In genomic region chrX:106621836-106622235, GRCh38 we compare ENCODE assay signal across 20 cellular contexts.
"Had no signal": no experiment of that assay in that cellular context is flagged by ENCODE, and none has a peak within 500 bp of the region (broad histone marks: within the 10 kb centered on the region; RNA-seq: fewer than 3 reads in every experiment).

No MANE protein-coding gene starts in this region.

- H3K4me1 ChIP-seq: SJSA1 had no signal

- H3K4me3 ChIP-seq: SJSA1, SK-N-MC had no signal

- H3K27ac ChIP-seq: HL-60, SJSA1, SK-N-MC had no signal

- DNase-seq: KBM-7, MV-4-11, NCI-H1048, NCI-H1105, NCI-H1436 treated with DMSO at 0.1 percent for 48 hours, NCI-H1694, NCI-H187 treated with DMSO at 0.1 percent for 48 hours, NCI-H2029 treated with DMSO at 0.1 percent for 48 hours, NCI-H2171 treated with DMSO at 0.1 percent for 48 hours, NCI-H226, NCI-H446 treated with DMSO at 0.1 percent for 48 hours, NCI-H510A treated with DMSO at 0.1 percent for 48 hours, NCI-H526, NCI-H82, Right ventricle myocardium superior, RPMI8226, SIG-M5 had no signal

- H3K27me3 ChIP-seq: SJSA1 had no signal

- H3K36me3 ChIP-seq: SJSA1 had no signal
